Comparison of ENCODE assay signal across 13 cellular contexts in genomic region chr15:85950101-85950500, GRCh38.
A peak's percentile ranks its signal among the peaks of the same experiment; 100 is the strongest.
DNase-seq lines count a peak whose midpoint lies in the region; ATAC-seq, FAIRE-seq and TF ChIP-seq lines count a peak whose summit lies in the region.
"Had no signal": no experiment of that assay in that cellular context is flagged by ENCODE, and none has a peak within 500 bp of the region (broad histone marks: within the 10 kb centered on the region; RNA-seq: fewer than 3 reads in every experiment).

No MANE protein-coding gene starts in this region.

- H3K36me3 ChIP-seq in OCI-LY1 (ENCODE audit: insufficient read depth, low read length) (no peaks in the 10 kb centered on the region), ascending aorta (no peaks in the 10 kb centered on the region)
- H3K36me3 ChIP-seq: HAP-1 had no signal

- H3K27ac ChIP-seq in OCI-LY1 (ENCODE audit: low read depth, low read length, poor library complexity, severe bottlenecking) = peak overlapping the region; percentile 99
- H3K27ac ChIP-seq in ascending aorta = no peak overlapping the region
- H3K27ac ChIP-seq: dorsolateral prefrontal cortex had no signal

- H3K9ac ChIP-seq in OCI-LY1 (ENCODE audit: low read length) = peak overlapping the region; percentile 79

- no peaks in the 10 kb centered on the region for H4K20me1 ChIP-seq in OCI-LY1 (ENCODE audit: insufficient read depth, low read length)

- DNase-seq in NCI-H1105 (lab: John Stamatoyannopoulos, UW) = no peak
- no peak for DNase-seq in ascending aorta (ENCODE audit: low spot score in 2 of 2)
- no peak for DNase-seq in HUDEP-2 (lab: John Stamatoyannopoulos, UW; ENCODE audit: unreplicated experiment in 76 of 76)
- no peak for DNase-seq in GM12891 (ENCODE audit: insufficient read length, low spot score)
- DNase-seq: NK-92 treated with Interleukin-12 subunit alpha and Interleukin-12 subunit beta, amount 100 ng/mL, for 24 hours; posterior cingulate gyrus had no signal

- H2AFZ ChIP-seq in OCI-LY1 (ENCODE audit: low read length) = no peak overlapping the region

- H3K4me3 ChIP-seq in OCI-LY1 (ENCODE audit: low read depth, low read length, poor library complexity, severe bottlenecking) = peak overlapping the region; percentile 46
- H3K4me3 ChIP-seq in ascending aorta = no peak overlapping the region
- H3K4me3 ChIP-seq: dorsolateral prefrontal cortex, HAP-1 had no signal

- no peaks in the 10 kb centered on the region for H3K9me2 ChIP-seq in OCI-LY1 (ENCODE audit: low read depth, low read length)

- peak overlapping the region; percentile 83 for H3K4me2 ChIP-seq in OCI-LY1 (ENCODE audit: low read length)

- ATAC-seq in GM18498 (IDR thresholded peaks at IDR 0.05; ENCODE audit: unreplicated experiment) = peak; percentile 93
- ATAC-seq in GM21390 (IDR thresholded peaks at IDR 0.05; ENCODE audit: unreplicated experiment) = peak; percentile 82
- ATAC-seq in HG03045 (IDR thresholded peaks at IDR 0.05; ENCODE audit: unreplicated experiment) = peak; percentile 71
- ATAC-seq: activated naive CD4-positive, alpha-beta T cell treated with anti-CD3 and anti-CD28 coated beads, Interleukin-2, amount 50 U/mL, for 72 hours had no signal

- H3K4me1 ChIP-seq in OCI-LY1 (ENCODE audit: insufficient read depth, low read length, severe bottlenecking) (peaks cover 72% of the 10 kb centered on the region), ascending aorta (no peaks in the 10 kb centered on the region)
- H3K4me1 ChIP-seq: HAP-1 had no signal

- TF ChIP-seq CTCF in OCI-LY1 (IDR thresholded peaks at IDR 0.05; ENCODE audit: low read length) = no peak
- no peak for TF ChIP-seq CTCF in ascending aorta (IDR thresholded peaks at IDR 0.05)

- H3F3A ChIP-seq in OCI-LY1 (ENCODE audit: insufficient read depth, low read length) = no peaks in the 10 kb centered on the region

- H3K79me2 ChIP-seq in OCI-LY1 (ENCODE audit: insufficient read depth, low read length) = no peaks in the 10 kb centered on the region

- FAIRE-seq in GM12891 (lab: Jason Lieb, UNC) = no peak

- TF ChIP-seq POLR2A in GM12891 (IDR thresholded peaks at IDR 0.05; ENCODE audit: low read depth, low read length) = no peak

- no peaks in the 10 kb centered on the region for H3K27me3 ChIP-seq in OCI-LY1 (ENCODE audit: insufficient read depth, low read length)
- H3K27me3 ChIP-seq in ascending aorta = no peaks in the 10 kb centered on the region

- intact Hi-C loops in ascending aorta (cut with DNase I) = no loop called here

- H3K9me3 ChIP-seq in OCI-LY1 (ENCODE audit: low read length) = no peaks in the 10 kb centered on the region
- H3K9me3 ChIP-seq in ascending aorta = no peaks in the 10 kb centered on the region
- H3K9me3 ChIP-seq: HAP-1 had no signal

TF ChIP-seq in GM12891, 5 proteins besides CTCF, POLR2A, EP300 and RAD21:
- no peak for TF ChIP-seq POLR2AphosphoS5 (IDR thresholded peaks at IDR 0.05; ENCODE audit: low read depth, low read length)
- TF ChIP-seq PAX5 (IDR thresholded peaks at IDR 0.05; ENCODE audit: insufficient read depth, low read length, severe bottlenecking) = no peak
- no peak for TF ChIP-seq TAF1 (IDR thresholded peaks at IDR 0.05; ENCODE audit: low read depth, low read length)
